ENCODE assay signal across 21 cellular contexts in the genomic region with DNA sequence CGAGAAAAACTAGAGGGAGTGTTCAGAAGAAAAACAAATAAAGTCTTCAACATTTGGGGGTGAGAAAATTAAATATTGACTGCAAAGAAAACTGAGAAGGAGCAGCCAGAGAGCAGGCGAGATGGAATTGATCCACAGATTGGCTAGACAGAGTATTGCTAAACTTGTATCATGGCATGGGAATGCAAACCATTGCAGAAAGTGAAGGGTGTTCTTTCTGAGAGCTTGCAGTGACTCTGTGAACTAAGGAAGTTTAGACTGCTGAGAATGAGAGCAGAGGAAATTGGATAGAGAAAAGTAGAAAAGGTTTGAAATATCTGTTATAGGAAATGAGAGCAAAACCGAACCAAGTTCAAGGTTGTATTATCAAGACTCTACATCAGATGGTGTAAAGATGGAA.
"Had no signal": no experiment of that assay in that cellular context is flagged by ENCODE, and none has a peak within 500 bp of the region (broad histone marks: within the 10 kb centered on the region; RNA-seq: fewer than 3 reads in every experiment).

No MANE protein-coding gene starts in this region.

- H3K9me3 ChIP-seq: psoas muscle, sigmoid colon, testis, tibial nerve, upper lobe of right lung, vagina had no signal

- H3K36me3 ChIP-seq: sigmoid colon, tibial nerve, upper lobe of right lung, vagina had no signal

- H3K4me3 ChIP-seq: coronary artery, psoas muscle, sigmoid colon, skin epidermis, testis, tibial nerve, upper lobe of right lung, vagina had no signal

- H3K27ac ChIP-seq: coronary artery, psoas muscle, sigmoid colon, skin epidermis, testis, tibial nerve, vagina had no signal

- H3K27me3 ChIP-seq: sigmoid colon, testis, upper lobe of right lung, vagina had no signal

- ATAC-seq: psoas muscle; stimulated activated naive B cell treated with anti-CD40 and anti-IgM and Interleukin-4, amounts not matched to agents 10 μg/mL and 1 μg/mL and 100 μg/mL, for 72 hours; stimulated activated naive CD8-positive, alpha-beta T cell treated with anti-CD3 and anti-CD28 coated beads, Interleukin-15, amount 100 ng/mL, for 72 hours had no signal

- DNase-seq: effector CD4-positive, alpha-beta T cell; endodermal cell; erythroblast; foreskin melanocyte; head of caudate nucleus; hippocampal formation; kidney glomerular epithelial cell; mesendoderm; naive B cell; psoas muscle; sigmoid colon; stimulated activated CD4-positive, alpha-beta T cell treated with anti-CD3 and anti-CD28 coated beads, Interleukin-2, amount 100 ng/mL, for 24 hours; stimulated activated CD4-positive, alpha-beta T cell treated with anti-CD3 and anti-CD28 coated beads, Interleukin-4, amount 100 ng/mL, for 4 hours; stimulated activated naive B cell treated with anti-CD40 and anti-IgM and Interleukin-4, amounts not matched to agents 10 μg/mL and 1 μg/mL and 100 μg/mL, for 72 hours; stimulated activated naive CD8-positive, alpha-beta T cell treated with anti-CD3 and anti-CD28 coated beads, Interleukin-15, amount 100 ng/mL, for 72 hours; testis; upper lobe of right lung had no signal

- H3K4me1 ChIP-seq: psoas muscle, sigmoid colon, testis, tibial nerve, vagina had no signal
